Comparison of ENCODE assay signal across 9 cellular contexts in the genomic region with DNA sequence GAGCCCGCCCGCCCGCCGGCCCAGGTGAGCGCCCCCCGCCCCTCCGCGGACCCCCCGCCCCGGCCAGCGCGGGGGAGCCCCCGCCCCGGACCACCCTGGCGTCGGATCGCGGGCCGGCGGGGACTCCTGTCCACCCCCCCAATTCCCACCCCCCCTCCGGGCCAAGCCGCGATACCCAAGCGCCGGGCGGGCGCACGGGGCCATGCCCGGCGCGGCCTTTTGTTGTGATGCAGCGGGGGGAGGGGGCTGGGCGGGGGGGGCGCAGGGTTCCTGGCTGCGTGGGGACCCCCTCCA. TPM values are rescaled to one million over a fixed set of nuclear protein-coding genes. Genes with fewer than 3 reads are reported as not detected.
DNase-seq lines count a peak whose midpoint lies in the region; ATAC-seq and TF ChIP-seq lines count a peak whose summit lies in the region.
"Had no signal": no experiment of that assay in that cellular context is flagged by ENCODE, and none has a peak within 500 bp of the region (broad histone marks: within the 10 kb centered on the region; RNA-seq: fewer than 3 reads in every experiment).

No MANE protein-coding gene starts in this region.

- no peaks in the 10 kb centered on the region for H3K9me3 ChIP-seq in skeletal muscle satellite cell (replicated peaks; ENCODE audit: low read length)

- no peak overlapping the region for H3K4me3 Mint-ChIP-seq in WTC11

- H3K27ac Mint-ChIP-seq in WTC11 = no peak overlapping the region

- H3K9me3 Mint-ChIP-seq in WTC11 = no peaks in the 10 kb centered on the region

- H3K4me2 ChIP-seq in skeletal muscle satellite cell (ENCODE audit: low read length) = peak overlapping the region; percentile 86

- H3K27me3 ChIP-seq in skeletal muscle satellite cell (ENCODE audit: control insufficient read depth, insufficient read depth, low read length) = no peaks in the 10 kb centered on the region

- POLR2A ChIA-PET in RWPE1 (lab: Yijun Ruan, JAX; ENCODE audit: low non-redundant PET) (interaction anchor here (1.1 to 1.6 kb wide), 3 partner anchors 10 to 57 kb away, joined by 3 to 7 read pairs (median 4); a partner anchor contains a TSS), WTC11 (lab: Charles Lee) (interaction anchor here (1.4 kb wide), 2 partner anchors 12 to 39 kb away, joined by 3 read pairs; no protein-coding TSS in a partner anchor)

- H3K27ac ChIP-seq in RWPE1 = peak overlapping the region; percentile 86

- H3K4me3 ChIP-seq in GM12864 (ENCODE audit: low read depth, low read length) = peak overlapping the region; percentile 57
- peak overlapping the region; percentile 66 for H3K4me3 ChIP-seq in fibroblast of villous mesenchyme (ENCODE audit: low read depth, low read length)
- H3K4me3 ChIP-seq in skeletal muscle satellite cell (ENCODE audit: low read length) = peak overlapping the region; percentile 69

- H3K36me3 Mint-ChIP-seq in WTC11 = 0 out of 2 replicates have a peak, but pooled peaks cover 3% of the 10 kb centered on the region

- H3K27me3 Mint-ChIP-seq in WTC11 (ENCODE audit: low read depth) = no peaks in the 10 kb centered on the region

- TF ChIP-seq CTCF in GM12864 (IDR thresholded peaks at IDR 0.05; ENCODE audit: low read depth, low read length, missing control alignments) (no peak), RWPE1 (conservative IDR thresholded peaks at IDR 0.05; ENCODE audit: low read depth) (no peak), fibroblast of villous mesenchyme (IDR thresholded peaks at IDR 0.05; ENCODE audit: insufficient read depth, low read depth, low read length) (no peak), WTC11 (IDR thresholded peaks at IDR 0.05) (no peak)

- H3K36me3 ChIP-seq in skeletal muscle satellite cell (ENCODE audit: insufficient read depth, low read length) = peaks cover 2% of the 10 kb centered on the region

- H3K4me1 Mint-ChIP-seq in WTC11 = peaks cover 35% of the 10 kb centered on the region

- H3K9ac ChIP-seq in skeletal muscle satellite cell (ENCODE audit: low read depth, low read length) = peak overlapping the region; percentile 77

- CTCF ChIA-PET in RWPE1 (lab: Yijun Ruan, JAX) (interaction anchor here (0.7 to 1.4 kb wide), 3 partner anchors 9 to 151 kb away, joined by 3 read pairs; no protein-coding TSS in a partner anchor), WTC11 (lab: Charles Lee) (interaction anchor here (1.1 to 1.5 kb wide), 3 partner anchors 46 to 64 kb away, joined by 3 to 4 read pairs (median 3); a partner anchor contains a TSS)

- H3K4me1 ChIP-seq in skeletal muscle satellite cell (ENCODE audit: control insufficient read depth, insufficient read depth, low read length) = peaks cover 21% of the 10 kb centered on the region

- ATAC-seq in WTC11 (no peak), GM18498 (IDR thresholded peaks at IDR 0.05; ENCODE audit: unreplicated experiment) (no peak)

- no peak for DNase-seq in GM12864 (ENCODE audit: low read depth)
- DNase-seq in RWPE1 (ENCODE audit: low spot score) = peak; percentile 75
- DNase-seq in fibroblast of villous mesenchyme (ENCODE audit: low read depth) = peak; percentile 10
- DNase-seq in WTC11 (ENCODE audit: low spot score) = no peak
- DNase-seq in stimulated activated naive CD4-positive, alpha-beta T cell (lab: John Stamatoyannopoulos, UW) = no peak
- DNase-seq in kidney glomerular epithelial cell (lab: John Stamatoyannopoulos, UW) = no peak
- DNase-seq: cerebellar nuclear complex had no signal

TF ChIP-seq in WTC11, 78 proteins besides CTCF, POLR2A, EP300 and RAD21:
- TF ChIP-seq CREM (CRISPR knock-in tag; IDR thresholded peaks at IDR 0.05) = no peak
TF ChIP-seq in WTC11: peak in this region for 0.

RNA-seq across cellular contexts. Expression of a gene that starts 0.2 kb away (rescaled TPM):
- total RNA-seq in fibroblast of villous mesenchyme = 20.3 and 20.6 TPM in 2 replicates
- 12.7 and 14.2 TPM in 2 replicates for total RNA-seq in skeletal muscle satellite cell (2012; rRNA removed)
- 27.4 to 33.3 TPM (median 30.4 TPM) in 3 replicates for total RNA-seq in WTC11 (2021)

RNA-seq across cellular contexts. Expression of a gene that starts 56.7 kb away (rescaled TPM):
- total RNA-seq in fibroblast of villous mesenchyme = 15.1 and 17.1 TPM in 2 replicates
- 13.9 and 18.3 TPM in 2 replicates for total RNA-seq in skeletal muscle satellite cell (2012; rRNA removed)
- total RNA-seq in WTC11 (2021) = 41.7 to 48.6 TPM (median 48.5 TPM) in 3 replicates

Comparison
In these comparisons a context has a peak if more than half of its experiments do, and no peak if none do; other contexts are left out.
1. DNase-seq: peak in RWPE1 (single experiment) and fibroblast of villous mesenchyme (single experiment); none in GM12864 (single experiment), WTC11 (single experiment), stimulated activated naive CD4-positive, alpha-beta T cell (0 of 6) and kidney glomerular epithelial cell (single experiment).
2. Peak in every context shown above with its lines, with median percentiles within 50 percentile points of each other: H3K4me3 ChIP-seq.